2 cellular contexts compared by ENCODE assay signal in the genomic region with DNA sequence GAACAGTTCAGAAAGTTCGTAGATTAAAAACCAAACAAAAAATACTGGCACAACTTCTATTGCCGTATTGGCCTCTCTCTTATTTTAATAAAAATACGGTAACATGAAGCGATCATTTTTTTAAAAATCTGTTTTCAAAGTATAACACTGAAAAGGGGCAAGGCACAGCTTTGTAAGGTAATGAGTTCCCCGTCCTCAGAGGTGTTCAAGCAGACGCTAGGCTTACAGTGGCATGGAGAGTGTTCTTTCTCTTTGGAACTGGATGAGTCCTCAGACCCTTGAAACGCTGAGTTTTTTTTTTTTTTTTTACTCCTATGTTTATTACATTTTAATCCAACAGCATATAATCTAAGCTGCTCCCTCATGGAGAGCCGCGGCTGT.
TF ChIP-seq lines count a peak whose summit lies in the region.

No MANE protein-coding gene starts in this region.

TF ChIP-seq in GM23338, 12 proteins besides CTCF, POLR2A, EP300 and RAD21:
- TF ChIP-seq EZH2 (IDR thresholded peaks at IDR 0.05; ENCODE audit: low read depth, unreplicated experiment) (peak; percentile 62), STAT1 (IDR thresholded peaks at IDR 0.05; ENCODE audit: unreplicated experiment) (no peak), POLR2AphosphoS5 (IDR thresholded peaks at IDR 0.05; ENCODE audit: low read depth) (no peak), ZNF114 (CRISPR knock-in tag; IDR thresholded peaks at IDR 0.05) (no peak)
- TF ChIP-seq, protein P1, sequence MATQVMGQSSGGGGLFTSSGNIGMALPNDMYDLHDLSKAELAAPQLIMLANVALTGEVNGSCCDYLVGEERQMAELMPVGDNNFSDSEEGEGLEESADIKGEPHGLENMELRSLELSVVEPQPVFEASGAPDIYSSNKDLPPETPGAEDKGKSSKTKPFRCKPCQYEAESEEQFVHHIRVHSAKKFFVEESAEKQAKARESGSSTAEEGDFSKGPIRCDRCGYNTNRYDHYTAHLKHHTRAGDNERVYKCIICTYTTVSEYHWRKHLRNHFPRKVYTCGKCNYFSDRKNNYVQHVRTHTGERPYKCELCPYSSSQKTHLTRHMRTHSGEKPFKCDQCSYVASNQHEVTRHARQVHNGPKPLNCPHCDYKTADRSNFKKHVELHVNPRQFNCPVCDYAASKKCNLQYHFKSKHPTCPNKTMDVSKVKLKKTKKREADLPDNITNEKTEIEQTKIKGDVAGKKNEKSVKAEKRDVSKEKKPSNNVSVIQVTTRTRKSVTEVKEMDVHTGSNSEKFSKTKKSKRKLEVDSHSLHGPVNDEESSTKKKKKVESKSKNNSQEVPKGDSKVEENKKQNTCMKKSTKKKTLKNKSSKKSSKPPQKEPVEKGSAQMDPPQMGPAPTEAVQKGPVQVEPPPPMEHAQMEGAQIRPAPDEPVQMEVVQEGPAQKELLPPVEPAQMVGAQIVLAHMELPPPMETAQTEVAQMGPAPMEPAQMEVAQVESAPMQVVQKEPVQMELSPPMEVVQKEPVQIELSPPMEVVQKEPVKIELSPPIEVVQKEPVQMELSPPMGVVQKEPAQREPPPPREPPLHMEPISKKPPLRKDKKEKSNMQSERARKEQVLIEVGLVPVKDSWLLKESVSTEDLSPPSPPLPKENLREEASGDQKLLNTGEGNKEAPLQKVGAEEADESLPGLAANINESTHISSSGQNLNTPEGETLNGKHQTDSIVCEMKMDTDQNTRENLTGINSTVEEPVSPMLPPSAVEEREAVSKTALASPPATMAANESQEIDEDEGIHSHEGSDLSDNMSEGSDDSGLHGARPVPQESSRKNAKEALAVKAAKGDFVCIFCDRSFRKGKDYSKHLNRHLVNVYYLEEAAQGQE (IDR thresholded peaks at IDR 0.05; ENCODE audit: unreplicated experiment) = no peak

TF ChIP-seq in GM12878, 131 proteins besides CTCF, POLR2A, EP300 and RAD21:
- no peak for TF ChIP-seq GATAD2B (conservative IDR thresholded peaks at IDR 0.05; ENCODE audit: low read depth)
- no peak for TF ChIP-seq FOS (IDR thresholded peaks at IDR 0.05; ENCODE audit: borderline replicate concordance, extremely low read depth, insufficient read length)
- TF ChIP-seq POLR2AphosphoS2 (IDR thresholded peaks at IDR 0.05; ENCODE audit: low read depth, low read length) = no peak
- TF ChIP-seq EZH2 (IDR thresholded peaks at IDR 0.05; ENCODE audit: borderline replicate concordance, control insufficient read depth, low read depth, low read length) = 0 out of 2 replicates have a peak, but pooled peaks have one; percentile 79
